In the genomic region with DNA sequence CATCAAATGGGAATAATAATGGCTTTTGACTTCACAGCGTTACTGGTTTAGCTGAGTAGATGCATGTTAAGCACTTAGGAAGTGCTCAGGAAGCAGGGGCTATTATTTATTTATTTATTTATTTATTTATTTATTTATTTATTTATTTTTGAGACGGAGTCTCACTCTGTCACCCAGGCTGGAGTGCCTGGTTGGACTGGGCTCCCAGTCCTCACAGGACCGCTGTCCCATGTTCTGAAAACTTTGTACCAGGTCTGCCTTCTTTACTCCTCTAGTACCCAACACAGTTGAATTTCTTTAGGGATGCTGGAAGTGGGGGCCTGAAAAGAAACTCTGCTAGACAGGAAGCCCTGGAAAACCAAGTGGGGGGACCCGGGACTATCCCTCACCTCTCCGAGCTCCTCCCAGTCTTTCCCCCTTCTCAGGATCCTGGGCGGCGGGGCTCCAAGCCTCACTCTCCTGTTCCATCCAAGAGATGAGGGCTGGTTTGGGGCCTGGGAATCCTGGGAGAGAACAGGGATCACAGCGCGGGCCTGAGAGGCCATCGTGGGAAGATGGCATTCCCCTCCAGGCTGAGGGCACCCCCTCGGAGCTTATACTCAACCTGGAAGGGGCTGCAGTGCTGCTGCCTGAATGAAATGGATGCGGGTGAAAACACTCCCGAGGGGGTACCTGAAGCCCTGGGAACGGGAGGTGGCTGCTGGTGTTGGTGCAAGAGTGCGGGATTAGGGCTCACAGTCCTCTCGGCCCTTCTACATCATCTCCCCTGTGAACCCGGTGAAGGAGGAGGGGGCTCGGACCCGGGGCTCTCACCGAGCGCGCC, we compare ENCODE assay signal across 8 cellular contexts. TPM values are rescaled to one million over a fixed set of nuclear protein-coding genes. Genes with fewer than 3 reads are reported as not detected.
DNase-seq lines count a peak whose midpoint lies in the region; ATAC-seq, FAIRE-seq and TF ChIP-seq lines count a peak whose summit lies in the region.

No MANE protein-coding gene starts in this region.

- H4K20me1 ChIP-seq in H9 (ENCODE audit: control insufficient read depth, insufficient read depth, insufficient read length), result no peaks in the 10 kb centered on the region

- H2AFZ ChIP-seq in H9 (ENCODE audit: low read length), result no peak overlapping the region

- no peak for FAIRE-seq in pancreas (lab: Jason Lieb, UNC)

- H3K9me3 ChIP-seq in H9 (ENCODE audit: control insufficient read depth, low read depth, low read length), result no peaks in the 10 kb centered on the region
- H3K9me3 ChIP-seq in pancreas, result no peaks in the 10 kb centered on the region

- ATAC-seq in pancreas (peak; percentile 7 to 17 (median 15)), HG02798 (IDR thresholded peaks at IDR 0.05; ENCODE audit: poor library complexity, unreplicated experiment) (no peak)
- ATAC-seq in activated CD4-positive, CD25-positive, alpha-beta regulatory T cell treated with anti-CD3 and anti-CD28 coated beads, Interleukin-2, amount 50 U/mL, for 24 hours, result no peak

- no peaks in the 10 kb centered on the region for H3K79me2 ChIP-seq in H9 (ENCODE audit: insufficient read depth, low read length)

- no peaks in the 10 kb centered on the region for H3K36me3 ChIP-seq in pancreas

- H3K9me3 Mint-ChIP-seq in H9, result no peaks in the 10 kb centered on the region
- H3K9me3 Mint-ChIP-seq in activated T-helper 1 cell treated with anti-CD3 and anti-CD28 coated beads, Interleukin-12 subunit alpha, Interleukin-12 subunit beta, Interleukin-2, Interleukin-4 antibody, amounts not matched to agents 30 ng/mL and 10 ng/mL and 1 ng/mL, durations not matched to agents 14 hours and 24 hours and 36 hours, result no peaks in the 10 kb centered on the region

- peak; percentile 56 for DNase-seq in AG08396 (ENCODE audit: low spot score)
- DNase-seq in H9, result peak; percentile 41
- no peak for DNase-seq in activated T-helper 1 cell treated with anti-CD3 and anti-CD28 coated beads, Interleukin-12 subunit alpha, Interleukin-12 subunit beta, Interleukin-2, Interleukin-4 antibody, amounts not matched to agents 30 ng/mL and 10 ng/mL and 1 ng/mL, durations not matched to agents 14 hours and 24 hours and 36 hours (ENCODE audit: low spot score)
- DNase-seq in head of caudate nucleus, result peak in 39 of 42 donors; percentile 15 to 68 (median 50)
- peak in 4 of 6 donors; percentile 43 to 69 (median 56) for DNase-seq in pancreas
- DNase-seq in activated CD8-positive, alpha-beta memory T cell treated with anti-CD3 and anti-CD28 coated beads, Interleukin-2, amount 50 U/mL, for 48 hours, result no peak

- no peak overlapping the region for H2BK5ac ChIP-seq in H9 (ENCODE audit: insufficient read length, low read length)

- H3K9ac ChIP-seq in H9 (ENCODE audit: extremely low read depth, insufficient read length, low read length), result peak overlapping the region; percentile 41

- H4K5ac ChIP-seq in H9 (ENCODE audit: insufficient read length, low read depth, low read length), result no peak overlapping the region

- WGBS in H9 (ENCODE audit: extremely low coverage, insufficient read length, low lambda C conversion rate), result no CpG with 5 or more reads among the region's 22 CpGs
- 8 to 12% methylated on average over 22 of the region's 22 CpGs for WGBS in pancreas, 2 donors

- H3K36me3 Mint-ChIP-seq in H9 (ENCODE audit: insufficient read depth in 1 of 3, low read depth in 3 of 3), result no peaks in the 10 kb centered on the region
- H3K36me3 Mint-ChIP-seq in activated T-helper 1 cell treated with anti-CD3 and anti-CD28 coated beads, Interleukin-12 subunit alpha, Interleukin-12 subunit beta, Interleukin-2, Interleukin-4 antibody, amounts not matched to agents 30 ng/mL and 10 ng/mL and 1 ng/mL, durations not matched to agents 14 hours and 24 hours and 36 hours (ENCODE audit: low read depth), result peaks cover 9% of the 10 kb centered on the region

- peak overlapping the region; percentile 96 for H3K4me2 ChIP-seq in H9 (ENCODE audit: insufficient read depth, insufficient read length, low read length)

- H3K56ac ChIP-seq in H9 (ENCODE audit: insufficient read length, low read depth, low read length), result no peak overlapping the region

- H3K27ac ChIP-seq in H9 (ENCODE audit: insufficient read length, low read depth, low read length), result no peak overlapping the region
- H3K27ac ChIP-seq in pancreas, result peak overlapping the region; percentile 85 to 98 (median 96)

- peaks cover 16% of the 10 kb centered on the region for H3K23me2 ChIP-seq in H9 (ENCODE audit: insufficient read length, low read depth, low read length, poor library complexity, severe bottlenecking)

- peak overlapping the region; percentile 83 to 92 for H3K4me3 Mint-ChIP-seq in H9
- H3K4me3 Mint-ChIP-seq in activated T-helper 1 cell treated with anti-CD3 and anti-CD28 coated beads, Interleukin-12 subunit alpha, Interleukin-12 subunit beta, Interleukin-2, Interleukin-4 antibody, amounts not matched to agents 30 ng/mL and 10 ng/mL and 1 ng/mL, durations not matched to agents 14 hours and 24 hours and 36 hours, result peak overlapping the region; percentile 81

- no peak overlapping the region for H2BK12ac ChIP-seq in H9 (ENCODE audit: insufficient read length, low read depth, low read length)

- H3K4me3 ChIP-seq in pancreas, result peak overlapping the region; percentile 53 to 86 (median 80)

- H3K23ac ChIP-seq in H9 (ENCODE audit: insufficient read length, low read depth, low read length), result no peak overlapping the region

- peak overlapping the region; percentile 72 for H3K14ac ChIP-seq in H9 (ENCODE audit: insufficient read depth, low read length)

- peaks cover 12% of the 10 kb centered on the region for H3K27me3 Mint-ChIP-seq in H9 (ENCODE audit: low read depth)
- no peaks in the 10 kb centered on the region for H3K27me3 Mint-ChIP-seq in activated T-helper 1 cell treated with anti-CD3 and anti-CD28 coated beads, Interleukin-12 subunit alpha, Interleukin-12 subunit beta, Interleukin-2, Interleukin-4 antibody, amounts not matched to agents 30 ng/mL and 10 ng/mL and 1 ng/mL, durations not matched to agents 14 hours and 24 hours and 36 hours (ENCODE audit: insufficient read depth)

- no peak overlapping the region for H2BK15ac ChIP-seq in H9 (ENCODE audit: low read depth, low read length)

- H3K27me3 ChIP-seq in H9 (ENCODE audit: insufficient read depth, low read length) (no peaks in the 10 kb centered on the region), pancreas (no peaks in the 10 kb centered on the region)

- no peak overlapping the region for H4K91ac ChIP-seq in H9 (ENCODE audit: insufficient read length, low read depth, low read length)

- no peak overlapping the region for H4K8ac ChIP-seq in H9 (replicated peaks; ENCODE audit: insufficient read length, low read depth, low read length)

- H3K4ac ChIP-seq in H9 (ENCODE audit: low read depth, low read length), result no peak overlapping the region

- H3K4me1 ChIP-seq in H9 (ENCODE audit: insufficient read depth, low read length) (no peaks in the 10 kb centered on the region; the same call in 1 of the 2 replicates), pancreas (peaks cover 0 to 12% (median 11%) of the 10 kb centered on the region in 3 donors)

- no peak overlapping the region for H2BK120ac ChIP-seq in H9 (ENCODE audit: low read depth, low read length, poor library complexity, severe bottlenecking)

- no peak overlapping the region for H3K18ac ChIP-seq in H9 (ENCODE audit: insufficient read length, low read depth, low read length)

- no peak overlapping the region for H3T11ph ChIP-seq in H9 (ENCODE audit: low read length)

- intact Hi-C loops in activated T-helper 1 cell treated with anti-CD3 and anti-CD28 coated beads, Interleukin-12 subunit alpha, Interleukin-12 subunit beta, Interleukin-2, Interleukin-4 antibody, amounts not matched to agents 30 ng/mL and 10 ng/mL and 1 ng/mL, durations not matched to agents 14 hours and 24 hours and 36 hours (cut with micrococcal nuclease), result loop anchor here (1.0 kb wide), 1 partner anchor 99 kb away; a partner anchor contains a TSS
- intact Hi-C loops in head of caudate nucleus (cut with DNase I), result loop anchor here (5.0 kb wide), 1 partner anchor 34 kb away; no protein-coding TSS in a partner anchor
- intact Hi-C loops in pancreas (cut with DNase I), result no loop called here

- no peak overlapping the region for H2AK5ac ChIP-seq in H9 (ENCODE audit: insufficient read length, low read length)

- peak overlapping the region; percentile 82 to 97 (median 91); a peak in 6 of 7 replicates for H3K27ac Mint-ChIP-seq in H9
- H3K27ac Mint-ChIP-seq in activated T-helper 1 cell treated with anti-CD3 and anti-CD28 coated beads, Interleukin-12 subunit alpha, Interleukin-12 subunit beta, Interleukin-2, Interleukin-4 antibody, amounts not matched to agents 30 ng/mL and 10 ng/mL and 1 ng/mL, durations not matched to agents 14 hours and 24 hours and 36 hours, result peak overlapping the region; percentile 87

- TF ChIP-seq CTCF in H9 (conservative IDR thresholded peaks at IDR 0.05), result no peak
- no peak for TF ChIP-seq CTCF in pancreas (IDR thresholded peaks at IDR 0.05)

- no peaks in the 10 kb centered on the region for H3K79me1 ChIP-seq in H9 (ENCODE audit: insufficient read depth, low read depth, low read length, poor library complexity, severe bottlenecking)

- H2BK20ac ChIP-seq in H9 (ENCODE audit: low read depth, low read length, poor library complexity, severe bottlenecking), result no peak overlapping the region

- peaks cover 13 to 17% of the 10 kb centered on the region in 2 experiments for H3K4me1 Mint-ChIP-seq in H9
- peaks cover 65% of the 10 kb centered on the region for H3K4me1 Mint-ChIP-seq in activated T-helper 1 cell treated with anti-CD3 and anti-CD28 coated beads, Interleukin-12 subunit alpha, Interleukin-12 subunit beta, Interleukin-2, Interleukin-4 antibody, amounts not matched to agents 30 ng/mL and 10 ng/mL and 1 ng/mL, durations not matched to agents 14 hours and 24 hours and 36 hours (ENCODE audit: low read depth)

RNA-seq across cellular contexts. Expression of a gene that starts 0.7 kb away (rescaled TPM):
- total RNA-seq in H9 (2021) (4.3 and 4.5 TPM in 2 replicates), pancreas (10 to 100 TPM in 2 of 6 donors, 1 to 10 TPM in 4; 7.6 to 11.3 (median 9.6) TPM)
- total RNA-seq in activated T-helper 1 cell treated with anti-CD3 and anti-CD28 coated beads, Interleukin-12 subunit alpha, Interleukin-12 subunit beta, Interleukin-2, Interleukin-4 antibody, amounts not matched to agents 30 ng/mL and 10 ng/mL and 1 ng/mL, durations not matched to agents 14 hours and 24 hours and 36 hours, result 7.4 and 9.4 TPM in 2 replicates
- polyA plus RNA-seq in pancreas, result 10 to 100 TPM; 24.3 to 26.4 TPM

RNA-seq across cellular contexts. Expression of a gene that starts 12.7 kb away (rescaled TPM):
- total RNA-seq in H9 (2021) (11.2 and 11.4 TPM in 2 replicates), pancreas (1 to 10 TPM; 3.1 to 5.6 (median 4.0) TPM)
- 17.9 and 21.2 TPM in 2 replicates for total RNA-seq in activated T-helper 1 cell treated with anti-CD3 and anti-CD28 coated beads, Interleukin-12 subunit alpha, Interleukin-12 subunit beta, Interleukin-2, Interleukin-4 antibody, amounts not matched to agents 30 ng/mL and 10 ng/mL and 1 ng/mL, durations not matched to agents 14 hours and 24 hours and 36 hours
- 1 to 10 TPM; 4.8 to 5.4 TPM for polyA plus RNA-seq in pancreas

RNA-seq across cellular contexts. Expression of a gene that starts 14.7 kb away (rescaled TPM):
- total RNA-seq in H9 (2021) (17.0 and 18.8 TPM in 2 replicates), pancreas (10 to 100 TPM in 1 of 6 donors, 1 to 10 TPM in 5; 7.1 to 12.1 (median 8.1) TPM)
- 19.2 and 21.5 TPM in 2 replicates for total RNA-seq in activated T-helper 1 cell treated with anti-CD3 and anti-CD28 coated beads, Interleukin-12 subunit alpha, Interleukin-12 subunit beta, Interleukin-2, Interleukin-4 antibody, amounts not matched to agents 30 ng/mL and 10 ng/mL and 1 ng/mL, durations not matched to agents 14 hours and 24 hours and 36 hours
- polyA plus RNA-seq in pancreas, result 1 to 10 TPM; 6.3 to 8.4 TPM

RNA-seq across cellular contexts. Expression of a gene that starts 36.2 kb away (rescaled TPM):
- total RNA-seq in H9 (2021) (17.5 and 18.4 TPM in 2 replicates), pancreas (1 to 10 TPM; 2.7 to 6.0 (median 4.5) TPM)
- total RNA-seq in activated T-helper 1 cell treated with anti-CD3 and anti-CD28 coated beads, Interleukin-12 subunit alpha, Interleukin-12 subunit beta, Interleukin-2, Interleukin-4 antibody, amounts not matched to agents 30 ng/mL and 10 ng/mL and 1 ng/mL, durations not matched to agents 14 hours and 24 hours and 36 hours, result 13.8 and 15.8 TPM in 2 replicates
- polyA plus RNA-seq in pancreas, result 1 to 10 TPM; 5.5 to 6.9 TPM

RNA-seq across cellular contexts. Expression of a gene that starts 39.4 kb away (rescaled TPM):
- total RNA-seq in H9 (2021) (21.1 and 21.9 TPM in 2 replicates), pancreas (1 to 10 TPM; 4.2 to 6.1 (median 5.4) TPM)
- 14.7 TPM in 2 replicates for total RNA-seq in activated T-helper 1 cell treated with anti-CD3 and anti-CD28 coated beads, Interleukin-12 subunit alpha, Interleukin-12 subunit beta, Interleukin-2, Interleukin-4 antibody, amounts not matched to agents 30 ng/mL and 10 ng/mL and 1 ng/mL, durations not matched to agents 14 hours and 24 hours and 36 hours
- polyA plus RNA-seq in pancreas, result 1 to 10 TPM; 2.9 to 4.4 TPM

Comparison
In these comparisons a context has a peak if more than half of its experiments do, and no peak if none do; other contexts are left out.
1. DNase-seq: peak in AG08396 (single experiment), H9 (single experiment), head of caudate nucleus (39 of 42) and pancreas (4 of 6); none in activated T-helper 1 cell treated with anti-CD3 and anti-CD28 coated beads, Interleukin-12 subunit alpha, Interleukin-12 subunit beta, Interleukin-2, Interleukin-4 antibody, amounts not matched to agents 30 ng/mL and 10 ng/mL and 1 ng/mL, durations not matched to agents 14 hours and 24 hours and 36 hours (single experiment) and activated CD8-positive, alpha-beta memory T cell treated with anti-CD3 and anti-CD28 coated beads, Interleukin-2, amount 50 U/mL, for 48 hours (single experiment).
2. ATAC-seq: peak in pancreas (4 of 4); none in HG02798 (single experiment) and activated CD4-positive, CD25-positive, alpha-beta regulatory T cell treated with anti-CD3 and anti-CD28 coated beads, Interleukin-2, amount 50 U/mL, for 24 hours (0 of 2).
3. intact Hi-C loops: an anchor here in activated T-helper 1 cell treated with anti-CD3 and anti-CD28 coated beads, Interleukin-12 subunit alpha, Interleukin-12 subunit beta, Interleukin-2, Interleukin-4 antibody, amounts not matched to agents 30 ng/mL and 10 ng/mL and 1 ng/mL, durations not matched to agents 14 hours and 24 hours and 36 hours (1.0 kb wide) and head of caudate nucleus (5.0 kb wide); none called in pancreas.